26 cellular contexts compared by ENCODE assay signal in genomic region chr14:65330416-65330815, GRCh38.
A peak's percentile ranks its signal among the peaks of the same experiment; 100 is the strongest.
DNase-seq lines count a peak whose midpoint lies in the region; ATAC-seq and TF ChIP-seq lines count a peak whose summit lies in the region.
"Had no signal": no experiment of that assay in that cellular context is flagged by ENCODE, and none has a peak within 500 bp of the region (broad histone marks: within the 10 kb centered on the region; RNA-seq: fewer than 3 reads in every experiment).

No MANE protein-coding gene starts in this region.

- intact Hi-C loops in testis (cut with DNase I; ENCODE audit: low total_unique reads) (no loop called here), uterus (cut with DNase I; ENCODE audit: low total_unique reads) (no loop called here)

- POLR2A ChIA-PET in RWPE1 (lab: Yijun Ruan, JAX; ENCODE audit: low non-redundant PET): no interaction called here

- H3K27ac ChIP-seq in RWPE1 (no peak overlapping the region), testis (peak overlapping the region in 1 of 2 donors; percentile 28), uterus (no peak overlapping the region)
- H3K27ac ChIP-seq: A549, brain microvascular endothelial cell, esophagus muscularis mucosa, vagina had no signal

- no peak for ATAC-seq in stimulated activated naive CD8-positive, alpha-beta T cell treated with anti-CD3 and anti-CD28 coated beads, Interleukin-15, amount 100 ng/mL, for 72 hours
- ATAC-seq: A549; activated naive CD4-positive, alpha-beta T cell treated with anti-CD3 and anti-CD28 coated beads, Interleukin-2, amount 50 U/mL, for 72 hours; Right ventricle myocardium inferior had no signal

- no peaks in the 10 kb centered on the region for H3K9me3 Mint-ChIP-seq in stimulated activated naive CD8-positive, alpha-beta T cell treated with anti-CD3 and anti-CD28 coated beads, Interleukin-15, Interleukin-2, amounts not matched to agents 100 ng/mL and 50 ng/mL, for 24 hours
- no peaks in the 10 kb centered on the region for H3K9me3 Mint-ChIP-seq in stimulated activated naive CD8-positive, alpha-beta T cell treated with anti-CD3 and anti-CD28 coated beads, Interleukin-15, amount 100 ng/mL, for 72 hours
- peaks cover 8% of the 10 kb centered on the region for H3K9me3 Mint-ChIP-seq in type B pancreatic cell

- peak overlapping the region; percentile 7 for H3K27ac Mint-ChIP-seq in stimulated activated naive CD8-positive, alpha-beta T cell treated with anti-CD3 and anti-CD28 coated beads, Interleukin-15, Interleukin-2, amounts not matched to agents 100 ng/mL and 50 ng/mL, for 24 hours
- H3K27ac Mint-ChIP-seq in stimulated activated naive CD8-positive, alpha-beta T cell treated with anti-CD3 and anti-CD28 coated beads, Interleukin-15, amount 100 ng/mL, for 72 hours: no peak overlapping the region
- peak overlapping the region; percentile 83 for H3K27ac Mint-ChIP-seq in type B pancreatic cell
- H3K27ac Mint-ChIP-seq: activated naive CD4-positive, alpha-beta T cell treated with anti-CD3 and anti-CD28 coated beads, Interleukin-2, amount 50 U/mL, for 72 hours had no signal

- CTCF ChIA-PET in RWPE1 (lab: Yijun Ruan, JAX): no interaction called here

- TF ChIP-seq POLR2A in testis (IDR thresholded peaks at IDR 0.05) (no peak), uterus (IDR thresholded peaks at IDR 0.05) (no peak)

- no peak overlapping the region for H3K4me3 Mint-ChIP-seq in stimulated activated naive CD8-positive, alpha-beta T cell treated with anti-CD3 and anti-CD28 coated beads, Interleukin-15, Interleukin-2, amounts not matched to agents 100 ng/mL and 50 ng/mL, for 24 hours
- H3K4me3 Mint-ChIP-seq in stimulated activated naive CD8-positive, alpha-beta T cell treated with anti-CD3 and anti-CD28 coated beads, Interleukin-15, amount 100 ng/mL, for 72 hours: no peak overlapping the region
- no peak overlapping the region for H3K4me3 Mint-ChIP-seq in type B pancreatic cell

- H3K27me3 Mint-ChIP-seq in stimulated activated naive CD8-positive, alpha-beta T cell treated with anti-CD3 and anti-CD28 coated beads, Interleukin-15, Interleukin-2, amounts not matched to agents 100 ng/mL and 50 ng/mL, for 24 hours: no peaks in the 10 kb centered on the region
- H3K27me3 Mint-ChIP-seq in stimulated activated naive CD8-positive, alpha-beta T cell treated with anti-CD3 and anti-CD28 coated beads, Interleukin-15, amount 100 ng/mL, for 72 hours: no peaks in the 10 kb centered on the region
- H3K27me3 Mint-ChIP-seq in type B pancreatic cell: no peaks in the 10 kb centered on the region

- H3K36me3 Mint-ChIP-seq in stimulated activated naive CD8-positive, alpha-beta T cell treated with anti-CD3 and anti-CD28 coated beads, Interleukin-15, Interleukin-2, amounts not matched to agents 100 ng/mL and 50 ng/mL, for 24 hours (ENCODE audit: low read depth): no peaks in the 10 kb centered on the region
- no peaks in the 10 kb centered on the region for H3K36me3 Mint-ChIP-seq in type B pancreatic cell

- 45 to 48% methylated on average over 1 of the region's 1 CpG for WGBS in testis, 2 donors

- H3K4me3 ChIP-seq in fibroblast of the aortic adventitia (ENCODE audit: low read depth, low read length): no peak overlapping the region
- H3K4me3 ChIP-seq in testis: no peak overlapping the region
- no peak overlapping the region for H3K4me3 ChIP-seq in uterus
- H3K4me3 ChIP-seq: A549, esophagus muscularis mucosa, mucosa of descending colon, prostate gland, vagina had no signal

- H3K27me3 ChIP-seq in testis (no peaks in the 10 kb centered on the region), uterus (no peaks in the 10 kb centered on the region)
- H3K27me3 ChIP-seq: brain microvascular endothelial cell, esophagus muscularis mucosa, vagina had no signal

- no peaks in the 10 kb centered on the region for H3K9me3 ChIP-seq in testis
- H3K9me3 ChIP-seq in uterus: no peaks in the 10 kb centered on the region
- H3K9me3 ChIP-seq: A549, esophagus muscularis mucosa, mucosa of descending colon, prostate gland, vagina had no signal

- TF ChIP-seq CTCF in RWPE1 (conservative IDR thresholded peaks at IDR 0.05; ENCODE audit: low read depth) (no peak), fibroblast of the aortic adventitia (IDR thresholded peaks at IDR 0.05; ENCODE audit: insufficient read depth, low read length) (no peak), type B pancreatic cell (conservative IDR thresholded peaks at IDR 0.05) (no peak), testis (IDR thresholded peaks at IDR 0.05) (no peak), uterus (IDR thresholded peaks at IDR 0.05) (no peak)

- H3K4me1 ChIP-seq in testis: peaks cover 25% of the 10 kb centered on the region
- H3K4me1 ChIP-seq in uterus: peaks cover 0 to 4% of the 10 kb centered on the region in 2 donors
- H3K4me1 ChIP-seq: A549 had no signal

- no peaks in the 10 kb centered on the region for H3K36me3 ChIP-seq in testis (ENCODE audit: low read depth, missing control alignments)
- H3K36me3 ChIP-seq in uterus: no peaks in the 10 kb centered on the region
- H3K36me3 ChIP-seq: brain microvascular endothelial cell, esophagus muscularis mucosa, prostate gland, vagina had no signal

- DNase-seq in stimulated activated naive CD8-positive, alpha-beta T cell treated with anti-CD3 and anti-CD28 coated beads, Interleukin-15, amount 100 ng/mL, for 72 hours: no peak
- DNase-seq in RWPE1 (ENCODE audit: low spot score): peak; percentile 9
- DNase-seq in fibroblast of the aortic adventitia (ENCODE audit: low read depth): peak; percentile 41
- no peak for DNase-seq in type B pancreatic cell (ENCODE audit: extremely low spot score, unreplicated experiment)
- DNase-seq in activated naive CD4-positive, alpha-beta T cell treated with Interleukin-2 at 50 U/mL for 16 hours: no peak
- DNase-seq in testis: no peak
- no peak for DNase-seq in uterus
- DNase-seq: brain microvascular endothelial cell; COR-L47; DMS79 treated with DMSO at 0.1 percent for 48 hours; effector CD8-positive, alpha-beta T cell; H7; islet precursor cell; mucosa of descending colon; NCI-H1092 treated with DMSO at 0.1 percent for 48 hours; NCI-H1930; NCI-H2227 treated with DMSO at 0.1 percent for 48 hours; NCI-H748 treated with DMSO at 0.1 percent for 48 hours; T-helper 9 cell had no signal

- H3K4me1 Mint-ChIP-seq in stimulated activated naive CD8-positive, alpha-beta T cell treated with anti-CD3 and anti-CD28 coated beads, Interleukin-15, Interleukin-2, amounts not matched to agents 100 ng/mL and 50 ng/mL, for 24 hours (ENCODE audit: low read depth): peaks cover 43% of the 10 kb centered on the region
- peaks cover 35% of the 10 kb centered on the region for H3K4me1 Mint-ChIP-seq in stimulated activated naive CD8-positive, alpha-beta T cell treated with anti-CD3 and anti-CD28 coated beads, Interleukin-15, amount 100 ng/mL, for 72 hours
- peaks cover 30% of the 10 kb centered on the region for H3K4me1 Mint-ChIP-seq in type B pancreatic cell (ENCODE audit: unreplicated experiment)

Comparison
In these comparisons a context has a peak if more than half of its experiments do, and no peak if none do; other contexts are left out.
1. H3K27ac Mint-ChIP-seq: peak in stimulated activated naive CD8-positive, alpha-beta T cell treated with anti-CD3 and anti-CD28 coated beads, Interleukin-15, Interleukin-2, amounts not matched to agents 100 ng/mL and 50 ng/mL, for 24 hours (single experiment) and type B pancreatic cell (single experiment); none in stimulated activated naive CD8-positive, alpha-beta T cell treated with anti-CD3 and anti-CD28 coated beads, Interleukin-15, amount 100 ng/mL, for 72 hours (0 of 2).
2. DNase-seq: peak in RWPE1 (single experiment) and fibroblast of the aortic adventitia (single experiment); none in stimulated activated naive CD8-positive, alpha-beta T cell treated with anti-CD3 and anti-CD28 coated beads, Interleukin-15, amount 100 ng/mL, for 72 hours (0 of 2), type B pancreatic cell (single experiment), activated naive CD4-positive, alpha-beta T cell treated with Interleukin-2 at 50 U/mL for 16 hours (single experiment), testis (single experiment) and uterus (0 of 2).